ENCODE assay signal across 27 cellular contexts in genomic region chr1:205052689-205053088, GRCh38. TPM values are rescaled to one million over a fixed set of nuclear protein-coding genes. Genes with fewer than 3 reads are reported as not detected.
"Had no signal": no experiment of that assay in that cellular context is flagged by ENCODE, and none has a peak within 500 bp of the region (broad histone marks: within the 10 kb centered on the region; RNA-seq: fewer than 3 reads in every experiment).

No MANE protein-coding gene starts in this region.

- ATAC-seq: activated naive CD8-positive, alpha-beta T cell treated with anti-CD3 and anti-CD28 coated beads, Interleukin-2, amount 50 U/mL, for 24 hours; gastroesophageal sphincter; left ventricle myocardium superior; mucosa of descending colon had no signal

- H3K27me3 Mint-ChIP-seq: activated CD4-positive, alpha-beta memory T cell treated with anti-CD3 and anti-CD28 coated beads, Interleukin-2, amount 10 ng/mL, durations not matched to agents 7 days and 5 days; activated naive CD8-positive, alpha-beta T cell treated with anti-CD3 and anti-CD28 coated beads, Interleukin-2, amount 50 U/mL, for 24 hours; dendritic cell treated with granulocyte-macrophage colony-stimulating factor and Interleukin-4, amounts not matched to agents 40 ng/mL and 50 ng/mL, for 4 days had no signal

- H3K9me3 Mint-ChIP-seq: activated CD4-positive, alpha-beta memory T cell treated with anti-CD3 and anti-CD28 coated beads, Interleukin-2, amount 10 ng/mL, durations not matched to agents 7 days and 5 days; activated naive CD4-positive, alpha-beta T cell treated with anti-CD3 and anti-CD28 coated beads, Interleukin-2, amount 10 ng/mL, durations not matched to agents 7 days and 5 days; activated naive CD8-positive, alpha-beta T cell treated with anti-CD3 and anti-CD28 coated beads, Interleukin-2, amount 50 U/mL, for 24 hours; activated T-cell treated with anti-CD3 and anti-CD28 coated beads, Interleukin-2, amount 50 U/mL, for 24 hours; dendritic cell treated with granulocyte-macrophage colony-stimulating factor and Interleukin-4, amounts not matched to agents 40 ng/mL and 50 ng/mL, for 4 days; immature natural killer cell; naive B cell; neural crest cell had no signal

- DNase-seq: activated CD4-positive, alpha-beta memory T cell treated with anti-CD3 and anti-CD28 coated beads, Interleukin-2, amount 10 ng/mL, durations not matched to agents 7 days and 5 days; activated CD4-positive, alpha-beta T cell treated with anti-CD3 and anti-CD28 coated beads for 48 hours; activated CD4-positive, CD25-positive, alpha-beta regulatory T cell; activated naive CD4-positive, alpha-beta T cell treated with anti-CD3 and anti-CD28 coated beads, Interleukin-2, amount 10 ng/mL, durations not matched to agents 7 days and 5 days; activated naive CD8-positive, alpha-beta T cell treated with anti-CD3 and anti-CD28 coated beads, Interleukin-2, amount 50 U/mL, for 24 hours; activated T-cell treated with anti-CD3 and anti-CD28 coated beads, Interleukin-2, amount 50 U/mL, for 24 hours; cerebellar nuclear complex; effector memory CD4-positive, alpha-beta T cell; immature natural killer cell; kidney glomerular epithelial cell; left ventricle myocardium superior; mucosa of descending colon; naive B cell; stimulated activated CD4-positive, alpha-beta T cell treated with anti-CD3 and anti-CD28 coated beads, Interleukin-12 subunit alpha, Interleukin-12 subunit beta, amount 100 ng/mL, for 4 hours; stimulated activated CD4-positive, alpha-beta T cell treated with anti-CD3 and anti-CD28 coated beads, Interleukin-1b, Interleukin-23, amount 100 ng/mL, for 48 hours; stimulated activated CD8-positive, alpha-beta memory T cell treated with anti-CD3 and anti-CD28 coated beads, Interleukin-4, amount 100 ng/mL, for 48 hours; stimulated activated naive CD4-positive, alpha-beta T cell; tibial artery had no signal

- H3K36me3 Mint-ChIP-seq: activated naive CD4-positive, alpha-beta T cell treated with anti-CD3 and anti-CD28 coated beads, Interleukin-2, amount 10 ng/mL, durations not matched to agents 7 days and 5 days; immature natural killer cell; naive B cell had no signal

- H3K4me3 Mint-ChIP-seq: activated CD4-positive, alpha-beta memory T cell treated with anti-CD3 and anti-CD28 coated beads, Interleukin-2, amount 10 ng/mL, durations not matched to agents 7 days and 5 days; activated naive CD4-positive, alpha-beta T cell treated with anti-CD3 and anti-CD28 coated beads, Interleukin-2, amount 10 ng/mL, durations not matched to agents 7 days and 5 days; activated naive CD8-positive, alpha-beta T cell treated with anti-CD3 and anti-CD28 coated beads, Interleukin-2, amount 50 U/mL, for 24 hours; activated T-cell treated with anti-CD3 and anti-CD28 coated beads, Interleukin-2, amount 50 U/mL, for 24 hours; dendritic cell treated with granulocyte-macrophage colony-stimulating factor and Interleukin-4, amounts not matched to agents 40 ng/mL and 50 ng/mL, for 4 days; immature natural killer cell; naive B cell; neural crest cell had no signal

- H3K27ac ChIP-seq: breast epithelium, esophagus muscularis mucosa, gastroesophageal sphincter, right atrium auricular region, tibial artery had no signal

- H3K27ac Mint-ChIP-seq: activated CD4-positive, alpha-beta memory T cell treated with anti-CD3 and anti-CD28 coated beads, Interleukin-2, amount 10 ng/mL, durations not matched to agents 7 days and 5 days; activated naive CD4-positive, alpha-beta T cell treated with anti-CD3 and anti-CD28 coated beads, Interleukin-2, amount 10 ng/mL, durations not matched to agents 7 days and 5 days; activated naive CD8-positive, alpha-beta T cell treated with anti-CD3 and anti-CD28 coated beads, Interleukin-2, amount 50 U/mL, for 24 hours; activated T-cell treated with anti-CD3 and anti-CD28 coated beads, Interleukin-2, amount 50 U/mL, for 24 hours; dendritic cell treated with granulocyte-macrophage colony-stimulating factor and Interleukin-4, amounts not matched to agents 40 ng/mL and 50 ng/mL, for 4 days; immature natural killer cell; naive B cell; progenitor cell of endocrine pancreas had no signal

- H3K4me1 Mint-ChIP-seq: activated CD4-positive, alpha-beta memory T cell treated with anti-CD3 and anti-CD28 coated beads, Interleukin-2, amount 10 ng/mL, durations not matched to agents 7 days and 5 days; activated naive CD4-positive, alpha-beta T cell treated with anti-CD3 and anti-CD28 coated beads, Interleukin-2, amount 10 ng/mL, durations not matched to agents 7 days and 5 days; activated naive CD8-positive, alpha-beta T cell treated with anti-CD3 and anti-CD28 coated beads, Interleukin-2, amount 50 U/mL, for 24 hours; immature natural killer cell had no signal

RNA-seq across cellular contexts. Expression of gene CNTN2, which starts 9.7 kb away (rescaled TPM):
- total RNA-seq: activated CD4-positive, alpha-beta memory T cell treated with anti-CD3 and anti-CD28 coated beads, Interleukin-2, amount 10 ng/mL, durations not matched to agents 7 days and 5 days; breast epithelium; endothelial cell of umbilical vein; osteoblast; progenitor cell of endocrine pancreas had no signal
